In the genomic region with DNA sequence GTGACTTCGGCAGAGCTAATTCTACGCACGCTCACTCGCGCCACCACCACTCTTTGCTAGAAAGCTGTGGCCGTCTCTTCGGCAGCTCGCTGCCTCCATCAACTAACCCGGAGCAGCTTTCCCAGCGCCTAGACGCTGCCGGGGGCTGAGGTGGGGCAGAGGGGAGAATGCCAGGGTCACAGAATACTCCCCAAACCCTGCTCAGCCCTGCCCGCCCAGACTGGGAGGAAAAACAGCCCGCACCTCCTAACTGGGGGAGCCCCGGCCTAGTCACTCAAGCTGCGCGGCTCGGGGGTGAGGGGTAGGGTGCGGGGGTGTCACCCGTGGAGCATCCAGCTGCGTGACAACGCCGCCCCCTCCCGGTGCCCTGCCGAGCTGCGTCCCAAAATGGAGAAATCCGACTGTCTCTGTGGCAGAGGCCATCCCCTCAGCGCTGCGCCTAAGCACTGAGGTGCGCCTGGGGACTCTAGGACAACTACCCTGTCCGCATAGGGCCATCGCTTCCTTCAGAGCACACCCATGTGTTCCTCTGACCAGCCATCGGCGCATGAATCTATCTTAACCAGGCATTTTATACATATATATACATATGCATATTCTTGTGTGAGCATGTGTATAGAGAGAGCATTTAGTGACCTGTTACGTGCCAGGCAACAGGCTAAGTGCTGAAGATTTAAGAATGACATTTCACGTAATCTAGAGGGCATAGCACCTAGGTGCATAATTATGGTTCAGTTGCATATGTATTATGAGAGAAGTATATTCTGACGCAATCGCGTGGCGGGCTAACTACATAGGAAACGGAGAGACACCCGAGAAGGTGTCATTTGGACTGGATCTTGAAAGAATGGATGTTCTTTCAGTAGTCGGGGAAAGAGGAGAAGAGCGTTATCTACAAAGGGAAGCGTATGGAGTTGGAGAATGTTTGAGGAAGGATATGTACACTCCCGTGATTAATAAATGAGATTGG, we compare ENCODE assay signal across 1 cellular context.
TF ChIP-seq lines count a peak whose summit lies in the region.

No MANE protein-coding gene starts in this region.

TF ChIP-seq in GM12878, 131 proteins besides CTCF, POLR2A, EP300 and RAD21 (continued from another document and continues in another):
- TF ChIP-seq, protein P1, sequence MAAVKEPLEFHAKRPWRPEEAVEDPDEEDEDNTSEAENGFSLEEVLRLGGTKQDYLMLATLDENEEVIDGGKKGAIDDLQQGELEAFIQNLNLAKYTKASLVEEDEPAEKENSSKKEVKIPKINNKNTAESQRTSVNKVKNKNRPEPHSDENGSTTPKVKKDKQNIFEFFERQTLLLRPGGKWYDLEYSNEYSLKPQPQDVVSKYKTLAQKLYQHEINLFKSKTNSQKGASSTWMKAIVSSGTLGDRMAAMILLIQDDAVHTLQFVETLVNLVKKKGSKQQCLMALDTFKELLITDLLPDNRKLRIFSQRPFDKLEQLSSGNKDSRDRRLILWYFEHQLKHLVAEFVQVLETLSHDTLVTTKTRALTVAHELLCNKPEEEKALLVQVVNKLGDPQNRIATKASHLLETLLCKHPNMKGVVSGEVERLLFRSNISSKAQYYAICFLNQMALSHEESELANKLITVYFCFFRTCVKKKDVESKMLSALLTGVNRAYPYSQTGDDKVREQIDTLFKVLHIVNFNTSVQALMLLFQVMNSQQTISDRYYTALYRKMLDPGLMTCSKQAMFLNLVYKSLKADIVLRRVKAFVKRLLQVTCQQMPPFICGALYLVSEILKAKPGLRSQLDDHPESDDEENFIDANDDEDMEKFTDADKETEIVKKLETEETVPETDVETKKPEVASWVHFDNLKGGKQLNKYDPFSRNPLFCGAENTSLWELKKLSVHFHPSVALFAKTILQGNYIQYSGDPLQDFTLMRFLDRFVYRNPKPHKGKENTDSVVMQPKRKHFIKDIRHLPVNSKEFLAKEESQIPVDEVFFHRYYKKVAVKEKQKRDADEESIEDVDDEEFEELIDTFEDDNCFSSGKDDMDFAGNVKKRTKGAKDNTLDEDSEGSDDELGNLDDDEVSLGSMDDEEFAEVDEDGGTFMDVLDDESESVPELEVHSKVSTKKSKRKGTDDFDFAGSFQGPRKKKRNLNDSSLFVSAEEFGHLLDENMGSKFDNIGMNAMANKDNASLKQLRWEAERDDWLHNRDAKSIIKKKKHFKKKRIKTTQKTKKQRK (IDR thresholded peaks at IDR 0.05; ENCODE audit: low read depth, low read length), result no peak
- TF ChIP-seq CBX5 (IDR thresholded peaks at IDR 0.05; ENCODE audit: low read depth) (peak; percentile 63; the same call in 1 of the 2 replicates), CHD1 (IDR thresholded peaks at IDR 0.05; ENCODE audit: low read depth, low read length) (no peak), SMAD1 (IDR thresholded peaks at IDR 0.05; ENCODE audit: low read depth, partially characterized antibody) (no peak), RCOR1 (conservative IDR thresholded peaks at IDR 0.05; ENCODE audit: low read depth, low read length) (no peak), MEF2B (IDR thresholded peaks at IDR 0.05; ENCODE audit: partially characterized antibody, poor library complexity, severe bottlenecking) (no peak), MTA3 (IDR thresholded peaks at IDR 0.05; ENCODE audit: borderline replicate concordance, low read length) (no peak), ZNF622 (IDR thresholded peaks at IDR 0.05) (no peak), KAT2A (conservative IDR thresholded peaks at IDR 0.05; ENCODE audit: control insufficient read depth, low read depth, low read length) (no peak), JUND (IDR thresholded peaks at IDR 0.05; ENCODE audit: low read depth, low read length) (no peak), SREBF1 (IDR thresholded peaks at IDR 0.05; ENCODE audit: low read length) (no peak), CUX1 (IDR thresholded peaks at IDR 0.05; ENCODE audit: insufficient replicate concordance, low read depth, low read length) (no peak), PKNOX1 (IDR thresholded peaks at IDR 0.05) (peak; percentile 41; the same call in 1 of the 2 replicates), NFXL1 (IDR thresholded peaks at IDR 0.05; ENCODE audit: borderline replicate concordance) (no peak), MAX (IDR thresholded peaks at IDR 0.05; ENCODE audit: low read depth, low read length) (no peak), MYC (IDR thresholded peaks at IDR 0.05; ENCODE audit: insufficient read depth, insufficient read length, insufficient replicate concordance, low read length, severe bottlenecking) (no peak), PBX3 (IDR thresholded peaks at IDR 0.05; ENCODE audit: insufficient replicate concordance, low read depth, low read length) (no peak), TCF7 (IDR thresholded peaks at IDR 0.05; ENCODE audit: borderline replicate concordance) (no peak), SMARCA5 (IDR thresholded peaks at IDR 0.05) (peak; percentile 61; the same call in 1 of the 2 replicates), LARP7 (IDR thresholded peaks at IDR 0.05) (0 out of 2 replicates have a peak, but pooled peaks have one; percentile 6), HSF1 (IDR thresholded peaks at IDR 0.05; ENCODE audit: low read depth, low read length) (no peak), KLF5 (IDR thresholded peaks at IDR 0.05; ENCODE audit: partially characterized antibody) (no peak)
- TF ChIP-seq, protein P2, sequence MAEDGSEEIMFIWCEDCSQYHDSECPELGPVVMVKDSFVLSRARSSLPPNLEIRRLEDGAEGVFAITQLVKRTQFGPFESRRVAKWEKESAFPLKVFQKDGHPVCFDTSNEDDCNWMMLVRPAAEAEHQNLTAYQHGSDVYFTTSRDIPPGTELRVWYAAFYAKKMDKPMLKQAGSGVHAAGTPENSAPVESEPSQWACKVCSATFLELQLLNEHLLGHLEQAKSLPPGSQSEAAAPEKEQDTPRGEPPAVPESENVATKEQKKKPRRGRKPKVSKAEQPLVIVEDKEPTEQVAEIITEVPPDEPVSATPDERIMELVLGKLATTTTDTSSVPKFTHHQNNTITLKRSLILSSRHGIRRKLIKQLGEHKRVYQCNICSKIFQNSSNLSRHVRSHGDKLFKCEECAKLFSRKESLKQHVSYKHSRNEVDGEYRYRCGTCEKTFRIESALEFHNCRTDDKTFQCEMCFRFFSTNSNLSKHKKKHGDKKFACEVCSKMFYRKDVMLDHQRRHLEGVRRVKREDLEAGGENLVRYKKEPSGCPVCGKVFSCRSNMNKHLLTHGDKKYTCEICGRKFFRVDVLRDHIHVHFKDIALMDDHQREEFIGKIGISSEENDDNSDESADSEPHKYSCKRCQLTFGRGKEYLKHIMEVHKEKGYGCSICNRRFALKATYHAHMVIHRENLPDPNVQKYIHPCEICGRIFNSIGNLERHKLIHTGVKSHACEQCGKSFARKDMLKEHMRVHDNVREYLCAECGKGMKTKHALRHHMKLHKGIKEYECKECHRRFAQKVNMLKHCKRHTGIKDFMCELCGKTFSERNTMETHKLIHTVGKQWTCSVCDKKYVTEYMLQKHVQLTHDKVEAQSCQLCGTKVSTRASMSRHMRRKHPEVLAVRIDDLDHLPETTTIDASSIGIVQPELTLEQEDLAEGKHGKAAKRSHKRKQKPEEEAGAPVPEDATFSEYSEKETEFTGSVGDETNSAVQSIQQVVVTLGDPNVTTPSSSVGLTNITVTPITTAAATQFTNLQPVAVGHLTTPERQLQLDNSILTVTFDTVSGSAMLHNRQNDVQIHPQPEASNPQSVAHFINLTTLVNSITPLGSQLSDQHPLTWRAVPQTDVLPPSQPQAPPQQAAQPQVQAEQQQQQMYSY (CRISPR knock-in tag; IDR thresholded peaks at IDR 0.05), result no peak
- TF ChIP-seq, protein P3, sequence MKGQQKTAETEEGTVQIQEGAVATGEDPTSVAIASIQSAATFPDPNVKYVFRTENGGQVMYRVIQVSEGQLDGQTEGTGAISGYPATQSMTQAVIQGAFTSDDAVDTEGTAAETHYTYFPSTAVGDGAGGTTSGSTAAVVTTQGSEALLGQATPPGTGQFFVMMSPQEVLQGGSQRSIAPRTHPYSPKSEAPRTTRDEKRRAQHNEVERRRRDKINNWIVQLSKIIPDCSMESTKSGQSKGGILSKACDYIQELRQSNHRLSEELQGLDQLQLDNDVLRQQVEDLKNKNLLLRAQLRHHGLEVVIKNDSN (IDR thresholded peaks at IDR 0.05; ENCODE audit: borderline replicate concordance, extremely low read length, insufficient read depth, low read depth, low read length), result no peak
- TF ChIP-seq, protein P4, sequence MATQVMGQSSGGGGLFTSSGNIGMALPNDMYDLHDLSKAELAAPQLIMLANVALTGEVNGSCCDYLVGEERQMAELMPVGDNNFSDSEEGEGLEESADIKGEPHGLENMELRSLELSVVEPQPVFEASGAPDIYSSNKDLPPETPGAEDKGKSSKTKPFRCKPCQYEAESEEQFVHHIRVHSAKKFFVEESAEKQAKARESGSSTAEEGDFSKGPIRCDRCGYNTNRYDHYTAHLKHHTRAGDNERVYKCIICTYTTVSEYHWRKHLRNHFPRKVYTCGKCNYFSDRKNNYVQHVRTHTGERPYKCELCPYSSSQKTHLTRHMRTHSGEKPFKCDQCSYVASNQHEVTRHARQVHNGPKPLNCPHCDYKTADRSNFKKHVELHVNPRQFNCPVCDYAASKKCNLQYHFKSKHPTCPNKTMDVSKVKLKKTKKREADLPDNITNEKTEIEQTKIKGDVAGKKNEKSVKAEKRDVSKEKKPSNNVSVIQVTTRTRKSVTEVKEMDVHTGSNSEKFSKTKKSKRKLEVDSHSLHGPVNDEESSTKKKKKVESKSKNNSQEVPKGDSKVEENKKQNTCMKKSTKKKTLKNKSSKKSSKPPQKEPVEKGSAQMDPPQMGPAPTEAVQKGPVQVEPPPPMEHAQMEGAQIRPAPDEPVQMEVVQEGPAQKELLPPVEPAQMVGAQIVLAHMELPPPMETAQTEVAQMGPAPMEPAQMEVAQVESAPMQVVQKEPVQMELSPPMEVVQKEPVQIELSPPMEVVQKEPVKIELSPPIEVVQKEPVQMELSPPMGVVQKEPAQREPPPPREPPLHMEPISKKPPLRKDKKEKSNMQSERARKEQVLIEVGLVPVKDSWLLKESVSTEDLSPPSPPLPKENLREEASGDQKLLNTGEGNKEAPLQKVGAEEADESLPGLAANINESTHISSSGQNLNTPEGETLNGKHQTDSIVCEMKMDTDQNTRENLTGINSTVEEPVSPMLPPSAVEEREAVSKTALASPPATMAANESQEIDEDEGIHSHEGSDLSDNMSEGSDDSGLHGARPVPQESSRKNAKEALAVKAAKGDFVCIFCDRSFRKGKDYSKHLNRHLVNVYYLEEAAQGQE (IDR thresholded peaks at IDR 0.05; ENCODE audit: low read depth, low read length), result no peak
